Comparison of ENCODE assay signal across 8 cellular contexts in genomic region chr5:54844905-54845566, GRCh38.
DNase-seq lines count a peak whose midpoint lies in the region; ATAC-seq and TF ChIP-seq lines count a peak whose summit lies in the region.

No MANE protein-coding gene starts in this region.

- H3K9me3 Mint-ChIP-seq in activated T-cell treated with anti-CD3 and anti-CD28 coated beads, Interleukin-2, amount 50 U/mL, for 72 hours, result no peaks in the 10 kb centered on the region
- H3K9me3 Mint-ChIP-seq in activated T-cell treated with anti-CD3 and anti-CD28 coated beads, Interleukin-2, amount 50 U/mL, for 24 hours, result no peaks in the 10 kb centered on the region

- peak overlapping the region; percentile 15 to 78 for H3K4me3 Mint-ChIP-seq in activated T-cell treated with anti-CD3 and anti-CD28 coated beads, Interleukin-2, amount 50 U/mL, for 72 hours
- H3K4me3 Mint-ChIP-seq in activated T-cell treated with anti-CD3 and anti-CD28 coated beads, Interleukin-2, amount 50 U/mL, for 24 hours, result no peak overlapping the region

- H3K36me3 ChIP-seq in tibial nerve, result no peaks in the 10 kb centered on the region

- H3K4me1 ChIP-seq in tibial nerve, result peaks cover 0 to 12% (median 3%) of the 10 kb centered on the region in 4 donors

- TF ChIP-seq POLR2A in tibial nerve (IDR thresholded peaks at IDR 0.05) (no peak), lower leg skin (IDR thresholded peaks at IDR 0.05) (no peak)

- intact Hi-C loops in lower leg skin (cut with DNase I; ENCODE audit: low total_unique reads), result loop anchor here (5.0 kb wide), 1 partner anchor 328 kb away; the partner anchor contains the start of gene SNX18

- 7 to 21% methylated on average over 6 of the region's 6 CpGs for WGBS in tibial nerve, 2 donors
- 39 to 45% methylated on average over 6 of the region's 6 CpGs for whole genome bisulfite sequencing in lower leg skin, 2 donors

- DNase-seq in activated T-cell treated with anti-CD3 and anti-CD28 coated beads, Interleukin-2, amount 50 U/mL, for 72 hours, result no peak
- DNase-seq in activated T-cell treated with anti-CD3 and anti-CD28 coated beads, Interleukin-2, amount 50 U/mL, for 24 hours, result no peak
- DNase-seq in NCI-H748 treated with DMSO at 0.1 percent for 48 hours (lab: John Stamatoyannopoulos, UW), result peak; percentile 33
- peak; percentile 25 for DNase-seq in cerebellum (ENCODE audit: low spot score)
- DNase-seq in lung microvascular endothelial cell (ENCODE audit: low read depth in 2 of 2), result peak; percentile 63 to 71
- no peak for DNase-seq in tibial nerve (ENCODE audit: low spot score in 2 of 2)
- DNase-seq in lower leg skin (ENCODE audit: low spot score in 2 of 2), result no peak

- no peak for ATAC-seq in activated T-cell treated with anti-CD3 and anti-CD28 coated beads, Interleukin-2, amount 50 U/mL, for 72 hours (replicated peaks in 1 of 2)
- no peak for ATAC-seq in GM21723 (IDR thresholded peaks at IDR 0.05; ENCODE audit: unreplicated experiment)

- TF ChIP-seq EP300 in tibial nerve (IDR thresholded peaks at IDR 0.05), result peak in 1 of 2 donors; percentile 31

- no peaks in the 10 kb centered on the region for H3K9me3 ChIP-seq in tibial nerve

- peaks cover 15% of the 10 kb centered on the region for H3K27me3 Mint-ChIP-seq in activated T-cell treated with anti-CD3 and anti-CD28 coated beads, Interleukin-2, amount 50 U/mL, for 72 hours (ENCODE audit: low read depth)
- H3K27me3 Mint-ChIP-seq in activated T-cell treated with anti-CD3 and anti-CD28 coated beads, Interleukin-2, amount 50 U/mL, for 24 hours, result peaks cover 15% of the 10 kb centered on the region

- H3K4me3 ChIP-seq in tibial nerve (peak overlapping the region in 3 of 4 donors; percentile 17 to 34 (median 30)), lower leg skin (ENCODE audit: low read depth, poor library complexity, severe bottlenecking) (no peak overlapping the region)

- peak; percentile 39 to 82 (median 64) for TF ChIP-seq CTCF in tibial nerve (IDR thresholded peaks at IDR 0.05)
- TF ChIP-seq CTCF in lower leg skin (IDR thresholded peaks at IDR 0.05), result peak in 1 of 3 donors; percentile 59

- no peaks in the 10 kb centered on the region for H3K27me3 ChIP-seq in tibial nerve

- no peaks in the 10 kb centered on the region for H3K36me3 Mint-ChIP-seq in activated T-cell treated with anti-CD3 and anti-CD28 coated beads, Interleukin-2, amount 50 U/mL, for 72 hours (ENCODE audit: insufficient read depth in 2 of 2)
- H3K36me3 Mint-ChIP-seq in activated T-cell treated with anti-CD3 and anti-CD28 coated beads, Interleukin-2, amount 50 U/mL, for 24 hours (ENCODE audit: low read depth), result no peaks in the 10 kb centered on the region

- H3K4me1 Mint-ChIP-seq in activated T-cell treated with anti-CD3 and anti-CD28 coated beads, Interleukin-2, amount 50 U/mL, for 72 hours (ENCODE audit: low read depth), result peaks cover 4% of the 10 kb centered on the region
- H3K4me1 Mint-ChIP-seq in activated T-cell treated with anti-CD3 and anti-CD28 coated beads, Interleukin-2, amount 50 U/mL, for 24 hours (ENCODE audit: low read depth), result peaks cover 9% of the 10 kb centered on the region

- H3K27ac ChIP-seq in tibial nerve, result peak overlapping the region in 1 of 4 donors; percentile 63

- H3K27ac Mint-ChIP-seq in activated T-cell treated with anti-CD3 and anti-CD28 coated beads, Interleukin-2, amount 50 U/mL, for 72 hours, result peak overlapping the region; percentile 93
- H3K27ac Mint-ChIP-seq in activated T-cell treated with anti-CD3 and anti-CD28 coated beads, Interleukin-2, amount 50 U/mL, for 24 hours, result no peak overlapping the region

Comparison
In these comparisons a context has a peak if more than half of its experiments do, and no peak if none do; other contexts are left out.
1. DNase-seq: peak in NCI-H748 treated with DMSO at 0.1 percent for 48 hours (single experiment), cerebellum (single experiment) and lung microvascular endothelial cell (2 of 2); none in activated T-cell treated with anti-CD3 and anti-CD28 coated beads, Interleukin-2, amount 50 U/mL, for 72 hours (0 of 2), activated T-cell treated with anti-CD3 and anti-CD28 coated beads, Interleukin-2, amount 50 U/mL, for 24 hours (single experiment), tibial nerve (0 of 2) and lower leg skin (0 of 2).